18 cellular contexts compared by ENCODE assay signal in genomic region chr2:186429095-186429494, GRCh38. TPM values are rescaled to one million over a fixed set of nuclear protein-coding genes. Genes with fewer than 3 reads are reported as not detected.
DNase-seq lines count a peak whose midpoint lies in the region; ATAC-seq, FAIRE-seq and TF ChIP-seq lines count a peak whose summit lies in the region.
"Had no signal": no experiment of that assay in that cellular context is flagged by ENCODE, and none has a peak within 500 bp of the region (broad histone marks: within the 10 kb centered on the region; RNA-seq: fewer than 3 reads in every experiment).

No MANE protein-coding gene starts in this region.

- no peak overlapping the region for H3K4me3 ChIP-seq in small intestine (ENCODE audit: low read depth in 1 of 2, low read length in 2 of 2)
- H3K4me3 ChIP-seq: BLaER1 had no signal

- H3K27me3 ChIP-seq in small intestine (ENCODE audit: control insufficient read depth in 2 of 2, insufficient read depth in 2 of 2, low read length in 2 of 2) = no peaks in the 10 kb centered on the region
- H3K27me3 ChIP-seq: BLaER1 had no signal

- POLR2A ChIA-PET in activated CD4-positive, alpha-beta memory T cell treated with anti-CD3 and anti-CD28 coated beads for 36 hours (lab: Charles Lee) = no interaction called here

- H3K4me1 ChIP-seq in small intestine (ENCODE audit: control insufficient read depth in 2 of 2, insufficient read depth in 1 of 2, low read depth in 1 of 2, low read length in 1 of 2) = peaks cover 2% of the 10 kb centered on the region in 2 donors
- H3K4me1 ChIP-seq: BLaER1 had no signal

- H3K9me3 ChIP-seq in small intestine (ENCODE audit: control insufficient read depth, low read depth) = no peaks in the 10 kb centered on the region
- H3K9me3 ChIP-seq: BLaER1, SK-N-SH had no signal

- CTCF ChIA-PET in activated CD4-positive, alpha-beta memory T cell treated with anti-CD3 and anti-CD28 coated beads for 36 hours (lab: Charles Lee) = no interaction called here

- no peak overlapping the region for H3K4me3 Mint-ChIP-seq in activated CD4-positive, alpha-beta memory T cell treated with anti-CD3 and anti-CD28 coated beads for 36 hours
- H3K4me3 Mint-ChIP-seq: CD8-positive, alpha-beta memory T cell had no signal

- no peak overlapping the region for H3K27ac Mint-ChIP-seq in activated CD4-positive, alpha-beta memory T cell treated with anti-CD3 and anti-CD28 coated beads for 36 hours
- H3K27ac Mint-ChIP-seq: CD8-positive, alpha-beta memory T cell had no signal

- no peak for ATAC-seq in HG03439 (IDR thresholded peaks at IDR 0.05; ENCODE audit: unreplicated experiment)
- ATAC-seq: Right ventricle myocardium inferior had no signal

- no peak for FAIRE-seq in small intestine (lab: Jason Lieb, UNC)

- DNase-seq in GM04504 (ENCODE audit: low read depth) (peak; percentile 10), NCI-H446 treated with DMSO at 0.1 percent for 48 hours (lab: John Stamatoyannopoulos, UW) (peak; percentile 63), fibroblast of gingiva (ENCODE audit: low read depth) (peak; percentile 7), renal cortical epithelial cell (ENCODE audit: low read depth) (peak; percentile 54), small intestine (no peak), GM10266 (ENCODE audit: extremely low spot score) (no peak)
- no peak for DNase-seq in activated CD4-positive, alpha-beta memory T cell treated with anti-CD3 and anti-CD28 coated beads for 36 hours
- DNase-seq: CD8-positive, alpha-beta memory T cell; H7; Kasumi-1; NCI-H1048; NCI-H146; NCI-H2107; NCI-H226; SK-N-SH had no signal

- no peak overlapping the region for H3K27ac ChIP-seq in small intestine (ENCODE audit: low read depth in 1 of 2, low read length in 1 of 2)
- H3K27ac ChIP-seq: BLaER1 had no signal

- intact Hi-C loops in activated CD4-positive, alpha-beta memory T cell treated with anti-CD3 and anti-CD28 coated beads for 36 hours (cut with micrococcal nuclease) = loop anchor here (2.0 kb wide), 1 partner anchor 58 kb away; the partner anchor contains the start of gene ZC3H15

- H3K27me3 Mint-ChIP-seq in activated CD4-positive, alpha-beta memory T cell treated with anti-CD3 and anti-CD28 coated beads for 36 hours = no peaks in the 10 kb centered on the region
- H3K27me3 Mint-ChIP-seq: CD8-positive, alpha-beta memory T cell had no signal

- peaks cover 10% of the 10 kb centered on the region for H3K4me1 Mint-ChIP-seq in activated CD4-positive, alpha-beta memory T cell treated with anti-CD3 and anti-CD28 coated beads for 36 hours (ENCODE audit: low read depth)

- no peaks in the 10 kb centered on the region for H3K36me3 ChIP-seq in small intestine (ENCODE audit: control insufficient read depth in 2 of 2, insufficient read depth in 2 of 2, low read length in 2 of 2)

- H3K9me3 Mint-ChIP-seq in activated CD4-positive, alpha-beta memory T cell treated with anti-CD3 and anti-CD28 coated beads for 36 hours = no peaks in the 10 kb centered on the region
- H3K9me3 Mint-ChIP-seq: CD8-positive, alpha-beta memory T cell had no signal

- H3K36me3 Mint-ChIP-seq in activated CD4-positive, alpha-beta memory T cell treated with anti-CD3 and anti-CD28 coated beads for 36 hours = peaks cover 1% of the 10 kb centered on the region

- no peak for TF ChIP-seq CTCF in GM10266 (IDR thresholded peaks at IDR 0.05; ENCODE audit: control insufficient read depth, insufficient read depth, low read depth, missing control alignments)

RNA-seq across cellular contexts. Expression of gene ZC3H15, which starts 57.0 kb away (rescaled TPM):
- 85.1 and 115 TPM in 2 replicates for total RNA-seq in renal cortical epithelial cell
- total RNA-seq in activated CD4-positive, alpha-beta memory T cell treated with anti-CD3 and anti-CD28 coated beads for 36 hours = 10 to 100 TPM; 82.5 to 87.1 TPM
- 100 to 1,000 TPM in 1 of 3 donors, 10 to 100 TPM in 2; 60.0 to 101 (median 61.1) TPM for polyA plus RNA-seq in small intestine

Comparison
In these comparisons a context has a peak if more than half of its experiments do, and no peak if none do; other contexts are left out.
1. DNase-seq: peak in GM04504 (single experiment), NCI-H446 treated with DMSO at 0.1 percent for 48 hours (single experiment), fibroblast of gingiva (single experiment) and renal cortical epithelial cell (single experiment); none in activated CD4-positive, alpha-beta memory T cell treated with anti-CD3 and anti-CD28 coated beads for 36 hours (single experiment), small intestine (single experiment) and GM10266 (single experiment).